33 cellular contexts compared by ENCODE assay signal in genomic region chr7:41720886-41721285, GRCh38. TPM values are rescaled to one million over a fixed set of nuclear protein-coding genes. Genes with fewer than 3 reads are reported as not detected.
"Had no signal": no experiment of that assay in that cellular context is flagged by ENCODE, and none has a peak within 500 bp of the region (broad histone marks: within the 10 kb centered on the region; RNA-seq: fewer than 3 reads in every experiment).

No MANE protein-coding gene starts in this region.

- H3K4me1 ChIP-seq: parathyroid adenoma, psoas muscle, right lobe of liver, sigmoid colon, spleen, suprapubic skin, testis, upper lobe of left lung, vagina had no signal

- H3K4me1 Mint-ChIP-seq: naive thymus-derived CD4-positive, alpha-beta T cell; natural killer cell; nephron; stimulated activated naive CD8-positive, alpha-beta T cell treated with anti-CD3 and anti-CD28 coated beads, Interleukin-15, amount 100 ng/mL, for 72 hours had no signal

- H3K4me3 ChIP-seq: neural progenitor cell, ovary, psoas muscle, right lobe of liver, sigmoid colon, skin epidermis, smooth muscle cell, spleen, suprapubic skin, testis, tibial artery, upper lobe of left lung, vagina had no signal

- H3K36me3 Mint-ChIP-seq: naive thymus-derived CD4-positive, alpha-beta T cell; natural killer cell; neural progenitor cell; stimulated activated memory B cell treated with anti-CD40 and anti-IgM and Interleukin-4, amounts not matched to agents 10 μg/mL and 1 μg/mL and 100 μg/mL, for 72 hours had no signal

- H3K9me3 Mint-ChIP-seq: natural killer cell; stimulated activated memory B cell treated with anti-CD40 and anti-IgM and Interleukin-4, amounts not matched to agents 10 μg/mL and 1 μg/mL and 100 μg/mL, for 72 hours had no signal

- H3K4me3 Mint-ChIP-seq: naive thymus-derived CD4-positive, alpha-beta T cell; natural killer cell; nephron; neural progenitor cell; stimulated activated memory B cell treated with anti-CD40 and anti-IgM and Interleukin-4, amounts not matched to agents 10 μg/mL and 1 μg/mL and 100 μg/mL, for 72 hours; stimulated activated naive CD8-positive, alpha-beta T cell treated with anti-CD3 and anti-CD28 coated beads, Interleukin-15, amount 100 ng/mL, for 72 hours had no signal

- H3K79me2 ChIP-seq: parathyroid adenoma had no signal

- H3K9me3 ChIP-seq: ovary, psoas muscle, right lobe of liver, sigmoid colon, spleen, suprapubic skin, testis, tibial artery, upper lobe of left lung, vagina had no signal

- FAIRE-seq: urothelium cell line had no signal

- H2AFZ ChIP-seq: neural progenitor cell, parathyroid adenoma had no signal

- H3K27ac Mint-ChIP-seq: naive thymus-derived CD4-positive, alpha-beta T cell; natural killer cell; nephron; neural progenitor cell; progenitor cell of endocrine pancreas; stimulated activated memory B cell treated with anti-CD40 and anti-IgM and Interleukin-4, amounts not matched to agents 10 μg/mL and 1 μg/mL and 100 μg/mL, for 72 hours; stimulated activated naive CD8-positive, alpha-beta T cell treated with anti-CD3 and anti-CD28 coated beads, Interleukin-15, amount 100 ng/mL, for 72 hours had no signal

- H3K27ac ChIP-seq: neural progenitor cell, ovary, parathyroid adenoma, psoas muscle, right lobe of liver, sigmoid colon, skin epidermis, spleen, suprapubic skin, testis, tibial artery, upper lobe of left lung, vagina had no signal

- H3K27me3 ChIP-seq: neural progenitor cell, ovary, right lobe of liver, sigmoid colon, spleen, suprapubic skin, testis, tibial artery, upper lobe of left lung, vagina had no signal

- H3K36me3 ChIP-seq: neural progenitor cell, ovary, right lobe of liver, sigmoid colon, spleen, suprapubic skin, tibial artery, upper lobe of left lung, vagina had no signal

- DNase-seq: naive thymus-derived CD4-positive, alpha-beta T cell; natural killer cell; occipital lobe; ovary; posterior cingulate gyrus; psoas muscle; right cardiac atrium; right lobe of liver; sigmoid colon; spleen; stimulated activated CD4-positive, alpha-beta T cell treated with anti-CD3 and anti-CD28 coated beads, Interleukin-12 subunit alpha, Interleukin-12 subunit beta, amount 100 ng/mL, for 4 hours; stimulated activated CD4-positive, alpha-beta T cell treated with anti-CD3 and anti-CD28 coated beads, Interleukin-1b, Interleukin-23, amount 100 ng/mL, for 48 hours; stimulated activated CD4-positive, alpha-beta T cell treated with anti-CD3 and anti-CD28 coated beads, Interleukin-4, amount 100 ng/mL, for 1 hour; stimulated activated CD4-positive, alpha-beta T cell treated with anti-CD3 and anti-CD28 coated beads, Interleukin-4, amount 100 ng/mL, for 4 hours; stimulated activated CD8-positive, alpha-beta memory T cell treated with anti-CD3 and anti-CD28 coated beads, Interleukin-4, amount 100 ng/mL, for 48 hours; stimulated activated naive CD4-positive, alpha-beta T cell; stimulated activated naive CD8-positive, alpha-beta T cell treated with anti-CD3 and anti-CD28 coated beads, Interleukin-15, amount 100 ng/mL, for 72 hours; stimulated activated naive CD8-positive, alpha-beta T cell treated with anti-CD3 and anti-CD28 coated beads, Interleukin-15, Interleukin-2, amounts not matched to agents 100 U/mL and 50 U/mL, for 24 hours; substantia nigra; testis; tibial artery; trophoblast cell; upper lobe of left lung had no signal

- H3K27me3 Mint-ChIP-seq: progenitor cell of endocrine pancreas had no signal

- ATAC-seq: naive thymus-derived CD4-positive, alpha-beta T cell; natural killer cell; psoas muscle; right cardiac atrium; stimulated activated memory B cell treated with anti-CD40 and anti-IgM and Interleukin-4, amounts not matched to agents 10 μg/mL and 1 μg/mL and 100 μg/mL, for 72 hours; stimulated activated naive CD8-positive, alpha-beta T cell treated with anti-CD3 and anti-CD28 coated beads, Interleukin-15, amount 100 ng/mL, for 72 hours; stimulated activated naive CD8-positive, alpha-beta T cell treated with anti-CD3 and anti-CD28 coated beads, Interleukin-15, Interleukin-2, amounts not matched to agents 100 U/mL and 50 U/mL, for 24 hours had no signal

- H3K9ac ChIP-seq: neural progenitor cell, parathyroid adenoma had no signal

- H3K4me2 ChIP-seq: neural progenitor cell, smooth muscle cell had no signal

RNA-seq across cellular contexts. Expression of gene INHBA, which starts 18.0 kb away (rescaled TPM):
- polyA plus RNA-seq: naive thymus-derived CD4-positive, alpha-beta T cell had no signal
